29 cellular contexts compared by ENCODE assay signal in the genomic region with DNA sequence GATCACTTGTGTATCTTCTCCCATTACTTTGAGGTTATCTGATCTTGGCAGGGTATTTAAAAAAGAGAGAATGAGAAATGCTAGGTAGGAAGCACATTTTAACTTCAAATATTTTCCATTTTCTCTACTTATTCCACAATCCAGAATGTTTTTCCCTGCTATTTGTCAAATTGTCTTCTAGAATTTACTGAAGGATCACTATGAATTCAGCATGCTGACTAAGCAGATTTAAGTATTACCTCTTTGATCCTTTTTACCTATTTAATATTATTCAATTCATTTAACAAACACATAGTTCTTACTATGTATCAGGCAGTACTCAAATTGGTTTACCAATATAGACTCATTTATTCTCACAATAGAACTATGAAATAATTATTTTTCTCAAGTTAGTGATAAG.
"Had no signal": no experiment of that assay in that cellular context is flagged by ENCODE, and none has a peak within 500 bp of the region (broad histone marks: within the 10 kb centered on the region; RNA-seq: fewer than 3 reads in every experiment).

No MANE protein-coding gene starts in this region.

- H3K4me3 ChIP-seq: colonic mucosa, esophagus squamous epithelium, gastrocnemius medialis, heart right ventricle, left lung, lung had no signal

- H3K9me3 ChIP-seq: colonic mucosa, gastrocnemius medialis had no signal

- H3K27me3 ChIP-seq: colonic mucosa, esophagus squamous epithelium, gastrocnemius medialis, heart right ventricle, left lung had no signal

- FAIRE-seq: endometrium, islet of Langerhans, keratinocyte had no signal

- H3K4me3 Mint-ChIP-seq: dendritic cell treated with granulocyte-macrophage colony-stimulating factor and Interleukin-4, amounts not matched to agents 40 ng/mL and 50 ng/mL, for 4 days; effector memory CD8-positive, alpha-beta T cell; endodermal cell; memory B cell; naive thymus-derived CD4-positive, alpha-beta T cell had no signal

- H3K36me3 Mint-ChIP-seq: memory B cell; naive thymus-derived CD4-positive, alpha-beta T cell had no signal

- DNase-seq: colonic mucosa; cortex of kidney; effector CD8-positive, alpha-beta T cell; effector memory CD8-positive, alpha-beta T cell; endodermal cell; erythroblast; esophagus squamous epithelium; foreskin fibroblast; foreskin melanocyte; gastrocnemius medialis; glutamatergic neuron; head of caudate nucleus; heart right ventricle; hippocampal formation; left cardiac atrium; left lung; left ventricle myocardium superior; mammary epithelial cell; mesendoderm; midbrain; naive thymus-derived CD4-positive, alpha-beta T cell had no signal

- H3K4me1 ChIP-seq: colonic mucosa, esophagus squamous epithelium, gastrocnemius medialis, heart right ventricle, left lung had no signal

- H3K36me3 ChIP-seq: colonic mucosa, esophagus squamous epithelium, gastrocnemius medialis, heart right ventricle, left lung had no signal

- H3K27me3 Mint-ChIP-seq: dendritic cell treated with granulocyte-macrophage colony-stimulating factor and Interleukin-4, amounts not matched to agents 40 ng/mL and 50 ng/mL, for 4 days; effector memory CD8-positive, alpha-beta T cell; memory B cell; naive thymus-derived CD4-positive, alpha-beta T cell had no signal

- H3K4me1 Mint-ChIP-seq: memory B cell; naive thymus-derived CD4-positive, alpha-beta T cell had no signal

- ATAC-seq: effector memory CD8-positive, alpha-beta T cell; esophagus mucosa; gastrocnemius medialis; heart right ventricle; left cardiac atrium; left lung; left ventricle myocardium superior; naive thymus-derived CD4-positive, alpha-beta T cell had no signal

- H3K27ac ChIP-seq: colonic mucosa, epithelial cell of prostate, esophagus squamous epithelium, gastrocnemius medialis, heart right ventricle, left lung had no signal

- H3K27ac Mint-ChIP-seq: dendritic cell treated with granulocyte-macrophage colony-stimulating factor and Interleukin-4, amounts not matched to agents 40 ng/mL and 50 ng/mL, for 4 days; effector memory CD8-positive, alpha-beta T cell; endodermal cell; memory B cell; naive thymus-derived CD4-positive, alpha-beta T cell had no signal
